1 cellular context compared by ENCODE assay signal in genomic region chr2:68839260-68839833, GRCh38.
TF ChIP-seq lines count a peak whose summit lies in the region.

No MANE protein-coding gene starts in this region.

TF ChIP-seq in K562, 482 proteins besides CTCF, POLR2A, EP300 and RAD21 (continued from another document):
- TF ChIP-seq ZNF639 (CRISPR knock-in tag; conservative IDR thresholded peaks at IDR 0.05 in 1 of 2, IDR thresholded peaks at IDR 0.05 in 1 of 2): no peak
- peak; percentile 95 for TF ChIP-seq CBX1 (IDR thresholded peaks at IDR 0.05; ENCODE audit: low read depth)
- TF ChIP-seq NR2C1 (IDR thresholded peaks at IDR 0.05): no peak
- 0 out of 2 replicates have a peak, but pooled peaks have one; percentile 21 for TF ChIP-seq NR2C1 (tag; IDR thresholded peaks at IDR 0.05)
- TF ChIP-seq SMC3 (conservative IDR thresholded peaks at IDR 0.05; ENCODE audit: insufficient read depth, low read depth, low read length): peak; percentile 62
- no peak for TF ChIP-seq ZNF253 (CRISPR knock-in tag; conservative IDR thresholded peaks at IDR 0.05)
- TF ChIP-seq DEAF1 (CRISPR knock-in tag; IDR thresholded peaks at IDR 0.05): peak; percentile 96
- TF ChIP-seq JUND (IDR thresholded peaks at IDR 0.05; ENCODE audit: borderline replicate concordance, low read depth, low read length): 0 out of 2 replicates have a peak, but pooled peaks have one; percentile 37
- no peak for TF ChIP-seq JUND (tag; IDR thresholded peaks at IDR 0.05; ENCODE audit: borderline replicate concordance, low read depth, low read length)
- TF ChIP-seq ZKSCAN1 (IDR thresholded peaks at IDR 0.05; ENCODE audit: low read depth, low read length): peak; percentile 44; the same call in 1 of the 2 replicates
- peak; percentile 99 for TF ChIP-seq CBX5 (IDR thresholded peaks at IDR 0.05; ENCODE audit: borderline replicate concordance, low read depth)
- peak; percentile 15; the same call in 1 of the 2 replicates for TF ChIP-seq CHAMP1 (IDR thresholded peaks at IDR 0.05)
- TF ChIP-seq CBX3 (IDR thresholded peaks at IDR 0.05; ENCODE audit: borderline replicate concordance in 1 of 2, low read length in 2 of 2): peak in 1 of 2 experiments; percentile 98; a peak in 2 of 3 replicates
- TF ChIP-seq CEBPB (tag; IDR thresholded peaks at IDR 0.05): no peak
- TF ChIP-seq MYNN (IDR thresholded peaks at IDR 0.05): 0 out of 2 replicates have a peak, but pooled peaks have one; percentile 24
- TF ChIP-seq MYNN (CRISPR knock-in tag; IDR thresholded peaks at IDR 0.05): no peak
- TF ChIP-seq MYC (IDR thresholded peaks at IDR 0.05; ENCODE audit: low read depth, low read length): peak; percentile 22; the same call in 1 of the 2 replicates
- TF ChIP-seq MYC (CRISPR knock-in tag; IDR thresholded peaks at IDR 0.05; ENCODE audit: borderline replicate concordance, low read depth): no peak
- TF ChIP-seq ETV1 (tag; conservative IDR thresholded peaks at IDR 0.05; ENCODE audit: low read depth): peak; percentile 48
- TF ChIP-seq CXXC5 (CRISPR knock-in tag; IDR thresholded peaks at IDR 0.05): peak; percentile 41
- TF ChIP-seq CTBP1 (IDR thresholded peaks at IDR 0.05; ENCODE audit: borderline replicate concordance): peak; percentile 35; the same call in 1 of the 2 replicates
- TF ChIP-seq ETV5 (CRISPR knock-in tag; IDR thresholded peaks at IDR 0.05; ENCODE audit: low read depth): peak; percentile 59; the same call in 1 of the 2 replicates
- peak; percentile 31; the same call in 1 of the 2 replicates for TF ChIP-seq LCOR (CRISPR knock-in tag; IDR thresholded peaks at IDR 0.05)
- peak; percentile 58; the same call in 1 of the 2 replicates for TF ChIP-seq CC2D1A (IDR thresholded peaks at IDR 0.05)
- peak in 1 of 2 experiments; percentile 55; a peak in 2 of 4 replicates for TF ChIP-seq MAZ (CRISPR knock-in tag; conservative IDR thresholded peaks at IDR 0.05 in 1 of 2, IDR thresholded peaks at IDR 0.05 in 1 of 2)
- TF ChIP-seq ZNF280A (IDR thresholded peaks at IDR 0.05; ENCODE audit: low read depth, partially characterized antibody): peak; percentile 86
- peak; percentile 95 for TF ChIP-seq TRIM28 (IDR thresholded peaks at IDR 0.05)
- TF ChIP-seq FUS (optimal IDR thresholded peaks at IDR 0.05; ENCODE audit: low read depth, low read length): no peak
- no peak for TF ChIP-seq MXD1 (CRISPR knock-in tag; IDR thresholded peaks at IDR 0.05; ENCODE audit: borderline replicate concordance, poor library complexity, severe bottlenecking)
- no peak for TF ChIP-seq GATAD2B (IDR thresholded peaks at IDR 0.05; ENCODE audit: borderline replicate concordance)
- 0 out of 2 replicates have a peak, but pooled peaks have one; percentile 31 for TF ChIP-seq DMBX1 (CRISPR knock-in tag; IDR thresholded peaks at IDR 0.05; ENCODE audit: borderline replicate concordance)
- TF ChIP-seq ZNF24 (IDR thresholded peaks at IDR 0.05): peak; percentile 38; the same call in 1 of the 2 replicates
- no peak for TF ChIP-seq ZNF561 (CRISPR knock-in tag; conservative IDR thresholded peaks at IDR 0.05)
- TF ChIP-seq XRCC5 (IDR thresholded peaks at IDR 0.05; ENCODE audit: low read depth, low read length): 0 out of 2 replicates have a peak, but pooled peaks have one; percentile 60
- TF ChIP-seq RCOR1 (IDR thresholded peaks at IDR 0.05; ENCODE audit: borderline replicate concordance in 1 of 2, low read depth in 2 of 2, low read length in 2 of 2): 0 out of 4 replicates have a peak, but pooled peaks of 1 of the 2 experiments have one; percentile 30
- 0 out of 4 replicates have a peak, but pooled peaks of 1 of the 2 experiments have one; percentile 24 for TF ChIP-seq TBL1XR1 (IDR thresholded peaks at IDR 0.05; ENCODE audit: low read length in 2 of 2)
TF ChIP-seq in K562: peak in this region for 32.
